ENCODE assay signal across 1 cellular context in the genomic region with DNA sequence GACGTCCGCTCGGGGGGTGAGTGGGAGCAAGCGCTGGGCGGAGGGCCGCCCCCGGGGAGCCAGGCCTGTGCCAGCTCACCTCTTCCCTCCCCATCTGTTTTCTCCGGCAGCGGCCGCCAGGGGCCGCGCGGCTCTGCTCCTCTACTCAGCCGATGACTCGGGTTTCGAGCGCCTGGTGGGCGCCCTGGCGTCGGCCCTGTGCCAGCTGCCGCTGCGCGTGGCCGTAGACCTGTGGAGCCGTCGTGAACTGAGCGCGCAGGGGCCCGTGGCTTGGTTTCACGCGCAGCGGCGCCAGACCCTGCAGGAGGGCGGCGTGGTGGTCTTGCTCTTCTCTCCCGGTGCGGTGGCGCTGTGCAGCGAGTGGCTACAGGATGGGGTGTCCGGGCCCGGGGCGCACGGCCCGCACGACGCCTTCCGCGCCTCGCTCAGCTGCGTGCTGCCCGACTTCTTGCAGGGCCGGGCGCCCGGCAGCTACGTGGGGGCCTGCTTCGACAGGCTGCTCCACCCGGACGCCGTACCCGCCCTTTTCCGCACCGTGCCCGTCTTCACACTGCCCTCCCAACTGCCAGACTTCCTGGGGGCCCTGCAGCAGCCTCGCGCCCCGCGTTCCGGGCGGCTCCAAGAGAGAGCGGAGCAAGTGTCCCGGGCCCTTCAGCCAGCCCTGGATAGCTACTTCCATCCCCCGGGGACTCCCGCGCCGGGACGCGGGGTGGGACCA.
TF ChIP-seq lines count a peak whose summit lies in the region.

No MANE protein-coding gene starts in this region.

TF ChIP-seq in HepG2, 621 proteins besides CTCF, POLR2A, EP300 and RAD21 (continued from another document and continues in another):
- TF ChIP-seq, protein P1, sequence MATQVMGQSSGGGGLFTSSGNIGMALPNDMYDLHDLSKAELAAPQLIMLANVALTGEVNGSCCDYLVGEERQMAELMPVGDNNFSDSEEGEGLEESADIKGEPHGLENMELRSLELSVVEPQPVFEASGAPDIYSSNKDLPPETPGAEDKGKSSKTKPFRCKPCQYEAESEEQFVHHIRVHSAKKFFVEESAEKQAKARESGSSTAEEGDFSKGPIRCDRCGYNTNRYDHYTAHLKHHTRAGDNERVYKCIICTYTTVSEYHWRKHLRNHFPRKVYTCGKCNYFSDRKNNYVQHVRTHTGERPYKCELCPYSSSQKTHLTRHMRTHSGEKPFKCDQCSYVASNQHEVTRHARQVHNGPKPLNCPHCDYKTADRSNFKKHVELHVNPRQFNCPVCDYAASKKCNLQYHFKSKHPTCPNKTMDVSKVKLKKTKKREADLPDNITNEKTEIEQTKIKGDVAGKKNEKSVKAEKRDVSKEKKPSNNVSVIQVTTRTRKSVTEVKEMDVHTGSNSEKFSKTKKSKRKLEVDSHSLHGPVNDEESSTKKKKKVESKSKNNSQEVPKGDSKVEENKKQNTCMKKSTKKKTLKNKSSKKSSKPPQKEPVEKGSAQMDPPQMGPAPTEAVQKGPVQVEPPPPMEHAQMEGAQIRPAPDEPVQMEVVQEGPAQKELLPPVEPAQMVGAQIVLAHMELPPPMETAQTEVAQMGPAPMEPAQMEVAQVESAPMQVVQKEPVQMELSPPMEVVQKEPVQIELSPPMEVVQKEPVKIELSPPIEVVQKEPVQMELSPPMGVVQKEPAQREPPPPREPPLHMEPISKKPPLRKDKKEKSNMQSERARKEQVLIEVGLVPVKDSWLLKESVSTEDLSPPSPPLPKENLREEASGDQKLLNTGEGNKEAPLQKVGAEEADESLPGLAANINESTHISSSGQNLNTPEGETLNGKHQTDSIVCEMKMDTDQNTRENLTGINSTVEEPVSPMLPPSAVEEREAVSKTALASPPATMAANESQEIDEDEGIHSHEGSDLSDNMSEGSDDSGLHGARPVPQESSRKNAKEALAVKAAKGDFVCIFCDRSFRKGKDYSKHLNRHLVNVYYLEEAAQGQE (IDR thresholded peaks at IDR 0.05; ENCODE audit: borderline replicate concordance in 1 of 2, low read depth in 1 of 2, low read length in 2 of 2) = no peak
- TF ChIP-seq ZFP1 (CRISPR knock-in tag; IDR thresholded peaks at IDR 0.05) (no peak), SRSF9 (IDR thresholded peaks at IDR 0.05; ENCODE audit: borderline replicate concordance, insufficient read depth, low read depth, low read length, poor library complexity, severe bottlenecking) (no peak), SIN3A (IDR thresholded peaks at IDR 0.05; ENCODE audit: borderline replicate concordance, low read depth, low read length) (no peak), SNAPC2 (CRISPR knock-in tag; IDR thresholded peaks at IDR 0.05) (no peak), ZNF776 (CRISPR knock-in tag; IDR thresholded peaks at IDR 0.05) (peak; percentile 85), ZFP82 (CRISPR knock-in tag; IDR thresholded peaks at IDR 0.05; ENCODE audit: borderline replicate concordance) (no peak), ATRX (CRISPR knock-in tag; IDR thresholded peaks at IDR 0.05; ENCODE audit: borderline replicate concordance) (no peak), RELA (CRISPR knock-in tag; IDR thresholded peaks at IDR 0.05) (no peak), POGZ (CRISPR knock-in tag; IDR thresholded peaks at IDR 0.05) (peak; percentile 68), ZNF704 (CRISPR knock-in tag; IDR thresholded peaks at IDR 0.05; ENCODE audit: borderline replicate concordance) (peak; percentile 78; the same call in 1 of the 2 replicates), ZNF670 (CRISPR knock-in tag; IDR thresholded peaks at IDR 0.05; ENCODE audit: borderline replicate concordance) (no peak), REXO4 (CRISPR knock-in tag; IDR thresholded peaks at IDR 0.05; ENCODE audit: borderline replicate concordance) (no peak), ZFAT (CRISPR knock-in tag; conservative IDR thresholded peaks at IDR 0.05) (peak; percentile 82; the same call in 1 of the 2 replicates), FOXP4 (CRISPR knock-in tag; IDR thresholded peaks at IDR 0.05) (no peak; the same call in 1 of the 2 replicates), ZNF589 (CRISPR knock-in tag; conservative IDR thresholded peaks at IDR 0.05) (no peak), CEBPZ (IDR thresholded peaks at IDR 0.05; ENCODE audit: low read length) (no peak), ZC3H4 (CRISPR knock-in tag; IDR thresholded peaks at IDR 0.05; ENCODE audit: borderline replicate concordance) (no peak), EHMT2 (IDR thresholded peaks at IDR 0.05; ENCODE audit: borderline replicate concordance, low read depth, low read length) (no peak), SALL1 (CRISPR knock-in tag; IDR thresholded peaks at IDR 0.05) (peak; percentile 77), DMAP1 (CRISPR knock-in tag; IDR thresholded peaks at IDR 0.05) (peak; percentile 48), ZNF746 (CRISPR knock-in tag; IDR thresholded peaks at IDR 0.05) (no peak), JARID2 (CRISPR knock-in tag; IDR thresholded peaks at IDR 0.05; ENCODE audit: insufficient replicate concordance) (no peak), NFE2L1 (CRISPR knock-in tag; IDR thresholded peaks at IDR 0.05; ENCODE audit: borderline replicate concordance) (no peak), ZKSCAN5 (CRISPR knock-in tag; IDR thresholded peaks at IDR 0.05) (no peak), GABPA (IDR thresholded peaks at IDR 0.05; ENCODE audit: low read depth, low read length) (no peak), GABPA (CRISPR knock-in tag; IDR thresholded peaks at IDR 0.05; ENCODE audit: low read depth) (peak; percentile 27; the same call in 1 of the 2 replicates), GFI1 (CRISPR knock-in tag; IDR thresholded peaks at IDR 0.05; ENCODE audit: borderline replicate concordance) (no peak; the same call in 1 of the 2 replicates), HDAC6 (IDR thresholded peaks at IDR 0.05; ENCODE audit: low read depth, low read length) (no peak), RORA (CRISPR knock-in tag; IDR thresholded peaks at IDR 0.05) (no peak), ZNF766 (CRISPR knock-in tag; IDR thresholded peaks at IDR 0.05; ENCODE audit: borderline replicate concordance) (peak; percentile 65), E2F1 (CRISPR knock-in tag; IDR thresholded peaks at IDR 0.05) (no peak), STAT6 (CRISPR knock-in tag; IDR thresholded peaks at IDR 0.05; ENCODE audit: borderline replicate concordance) (no peak), HOXA9 (CRISPR knock-in tag; IDR thresholded peaks at IDR 0.05; ENCODE audit: borderline replicate concordance) (no peak), SRSF4 (IDR thresholded peaks at IDR 0.05; ENCODE audit: low read depth, low read length, poor library complexity, severe bottlenecking) (no peak), MEIS2 (CRISPR knock-in tag; IDR thresholded peaks at IDR 0.05) (peak; percentile 16; the same call in 1 of the 2 replicates), ZNF160 (CRISPR knock-in tag; IDR thresholded peaks at IDR 0.05) (peak; percentile 10; the same call in 1 of the 2 replicates), FOXA1 (IDR thresholded peaks at IDR 0.05) (no peak), FOXA1 (CRISPR knock-in tag; IDR thresholded peaks at IDR 0.05) (no peak; the same call in 1 of the 2 replicates), CBX1 (IDR thresholded peaks at IDR 0.05; ENCODE audit: low read depth) (peak; percentile 32)
- TF ChIP-seq, protein P2, sequence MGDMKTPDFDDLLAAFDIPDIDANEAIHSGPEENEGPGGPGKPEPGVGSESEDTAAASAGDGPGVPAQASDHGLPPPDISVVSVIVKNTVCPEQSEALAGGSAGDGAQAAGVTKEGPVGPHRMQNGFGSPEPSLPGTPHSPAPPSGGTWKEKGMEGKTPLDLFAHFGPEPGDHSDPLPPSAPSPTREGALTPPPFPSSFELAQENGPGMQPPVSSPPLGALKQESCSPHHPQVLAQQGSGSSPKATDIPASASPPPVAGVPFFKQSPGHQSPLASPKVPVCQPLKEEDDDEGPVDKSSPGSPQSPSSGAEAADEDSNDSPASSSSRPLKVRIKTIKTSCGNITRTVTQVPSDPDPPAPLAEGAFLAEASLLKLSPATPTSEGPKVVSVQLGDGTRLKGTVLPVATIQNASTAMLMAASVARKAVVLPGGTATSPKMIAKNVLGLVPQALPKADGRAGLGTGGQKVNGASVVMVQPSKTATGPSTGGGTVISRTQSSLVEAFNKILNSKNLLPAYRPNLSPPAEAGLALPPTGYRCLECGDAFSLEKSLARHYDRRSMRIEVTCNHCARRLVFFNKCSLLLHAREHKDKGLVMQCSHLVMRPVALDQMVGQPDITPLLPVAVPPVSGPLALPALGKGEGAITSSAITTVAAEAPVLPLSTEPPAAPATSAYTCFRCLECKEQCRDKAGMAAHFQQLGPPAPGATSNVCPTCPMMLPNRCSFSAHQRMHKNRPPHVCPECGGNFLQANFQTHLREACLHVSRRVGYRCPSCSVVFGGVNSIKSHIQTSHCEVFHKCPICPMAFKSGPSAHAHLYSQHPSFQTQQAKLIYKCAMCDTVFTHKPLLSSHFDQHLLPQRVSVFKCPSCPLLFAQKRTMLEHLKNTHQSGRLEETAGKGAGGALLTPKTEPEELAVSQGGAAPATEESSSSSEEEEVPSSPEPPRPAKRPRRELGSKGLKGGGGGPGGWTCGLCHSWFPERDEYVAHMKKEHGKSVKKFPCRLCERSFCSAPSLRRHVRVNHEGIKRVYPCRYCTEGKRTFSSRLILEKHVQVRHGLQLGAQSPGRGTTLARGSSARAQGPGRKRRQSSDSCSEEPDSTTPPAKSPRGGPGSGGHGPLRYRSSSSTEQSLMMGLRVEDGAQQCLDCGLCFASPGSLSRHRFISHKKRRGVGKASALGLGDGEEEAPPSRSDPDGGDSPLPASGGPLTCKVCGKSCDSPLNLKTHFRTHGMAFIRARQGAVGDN (CRISPR knock-in tag; IDR thresholded peaks at IDR 0.05) = peak; percentile 91
